In the genomic region with DNA sequence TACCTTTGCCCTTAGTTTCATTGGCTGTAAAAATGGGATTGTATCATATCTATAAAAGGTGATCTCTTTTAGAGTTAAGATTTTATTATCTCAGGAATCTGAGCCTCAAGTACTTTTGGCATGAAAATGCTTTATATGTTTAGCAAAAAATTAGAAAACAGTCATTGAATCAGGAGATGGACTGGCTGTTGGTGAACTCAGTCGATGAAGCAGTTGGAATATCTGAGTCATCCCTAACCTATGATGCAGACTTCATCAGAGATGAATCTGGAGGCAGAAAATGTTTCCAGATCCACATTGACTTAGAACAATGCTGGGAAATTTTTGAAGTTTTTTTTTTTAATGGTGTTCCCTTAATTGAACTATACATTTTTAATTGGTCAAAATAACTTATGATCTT, we compare ENCODE assay signal across 16 cellular contexts.
DNase-seq lines count a peak whose midpoint lies in the region; TF ChIP-seq lines count a peak whose summit lies in the region.
"Had no signal": no experiment of that assay in that cellular context is flagged by ENCODE, and none has a peak within 500 bp of the region (broad histone marks: within the 10 kb centered on the region; RNA-seq: fewer than 3 reads in every experiment).

No MANE protein-coding gene starts in this region.

- H3K27me3 ChIP-seq in hepatocyte (no peaks in the 10 kb centered on the region), HAP-1 (ENCODE audit: low read depth) (no peaks in the 10 kb centered on the region)
- H3K27me3 ChIP-seq: upper lobe of right lung had no signal

- TF ChIP-seq CTCF in AG09319 (IDR thresholded peaks at IDR 0.05; ENCODE audit: low read depth, low read length) (no peak), hepatocyte (IDR thresholded peaks at IDR 0.05; ENCODE audit: poor library complexity) (no peak)

- H3K4me3 ChIP-seq in hepatocyte = no peak overlapping the region
- H3K4me3 ChIP-seq in HAP-1 = no peak overlapping the region
- H3K4me3 ChIP-seq: upper lobe of right lung had no signal

- H3K36me3 ChIP-seq in hepatocyte (replicated peaks; ENCODE audit: insufficient read depth, low read depth) = no peaks in the 10 kb centered on the region
- H3K36me3 ChIP-seq in HAP-1 (replicated peaks) = no peaks in the 10 kb centered on the region
- H3K36me3 ChIP-seq: upper lobe of right lung had no signal

- H4K20me1 ChIP-seq in hepatocyte (ENCODE audit: insufficient read depth, poor library complexity, severe bottlenecking) = no peaks in the 10 kb centered on the region

- in situ Hi-C loops in HAP-1 (cut with MboI; ENCODE audit: low sequenced_read_pairs) = no loop called here

- WGBS in hepatocyte (ENCODE audit: low lambda C conversion rate, missing lambda C conversion rate) = 76% methylated on average over 1 of the region's 1 CpG

- H3K9me3 ChIP-seq in hepatocyte (ENCODE audit: low read depth) = no peaks in the 10 kb centered on the region
- no peaks in the 10 kb centered on the region for H3K9me3 ChIP-seq in HAP-1
- H3K9me3 ChIP-seq: upper lobe of right lung had no signal

- H3K79me2 ChIP-seq in hepatocyte = no peaks in the 10 kb centered on the region

- no peaks in the 10 kb centered on the region for H3K9me2 ChIP-seq in hepatocyte (replicated peaks; ENCODE audit: insufficient read depth)

- peak overlapping the region; percentile 24 for H3K27ac ChIP-seq in hepatocyte
- H3K27ac ChIP-seq: upper lobe of right lung had no signal

- H3K4me1 ChIP-seq in hepatocyte (ENCODE audit: insufficient read depth) (no peaks in the 10 kb centered on the region), HAP-1 (peaks cover 25% of the 10 kb centered on the region)
- H3K4me1 ChIP-seq: upper lobe of right lung had no signal

- intact Hi-C loops in posterior vena cava (cut with DNase I) = no loop called here

- DNase-seq in AG09319 (ENCODE audit: extremely low read depth, low read depth) (peak; percentile 43), HT1080 (ENCODE audit: low read depth) (peak; percentile 82), astrocyte of the hippocampus (ENCODE audit: low read depth, low spot score) (peak; percentile 76), hepatocyte (ENCODE audit: low spot score) (peak; percentile 46), activated gamma-delta T cell treated with Interleukin-2 at 50 U/mL for 16 hours (no peak), posterior vena cava (ENCODE audit: low spot score) (no peak), HAP-1 (ENCODE audit: low spot score in 2 of 2) (no peak)
- DNase-seq in stimulated activated CD4-positive, alpha-beta T cell treated with anti-CD3 and anti-CD28 coated beads, Interleukin-4, amount 100 ng/mL, for 1 hour = no peak
- DNase-seq: activated CD4-positive, alpha-beta T cell treated with anti-CD3 and anti-CD28 coated beads, Interleukin-2, amount 10 ng/mL, durations not matched to agents 7 days and 5 days; activated naive CD4-positive, alpha-beta T cell treated with anti-CD3 and anti-CD28 coated beads, Interleukin-2, amount 50 U/mL, for 16 hours; CD8-positive, alpha-beta memory T cell; immature natural killer cell; MM.1S; natural killer cell; NCI-H510A treated with DMSO at 0.1 percent for 48 hours; upper lobe of right lung had no signal

- H2AFZ ChIP-seq in hepatocyte = no peak overlapping the region

- H3K4me2 ChIP-seq in hepatocyte = no peak overlapping the region

Comparison
In these comparisons a context has a peak if more than half of its experiments do, and no peak if none do; other contexts are left out.
1. DNase-seq: peak in AG09319 (single experiment), HT1080 (single experiment), astrocyte of the hippocampus (single experiment) and hepatocyte (single experiment); none in stimulated activated CD4-positive, alpha-beta T cell treated with anti-CD3 and anti-CD28 coated beads, Interleukin-4, amount 100 ng/mL, for 1 hour (single experiment), activated gamma-delta T cell treated with Interleukin-2 at 50 U/mL for 16 hours (single experiment), posterior vena cava (single experiment) and HAP-1 (0 of 2).